In genomic region chr14:90569606-90570462, GRCh38 we compare ENCODE assay signal across 24 cellular contexts.
A peak's percentile ranks its signal among the peaks of the same experiment; 100 is the strongest.
DNase-seq lines count a peak whose midpoint lies in the region; ATAC-seq and TF ChIP-seq lines count a peak whose summit lies in the region.
"Had no signal": no experiment of that assay in that cellular context is flagged by ENCODE, and none has a peak within 500 bp of the region (broad histone marks: within the 10 kb centered on the region; RNA-seq: fewer than 3 reads in every experiment).

No MANE protein-coding gene starts in this region.

- no peak overlapping the region for H3K27ac ChIP-seq in foreskin keratinocyte
- H3K27ac ChIP-seq in stomach smooth muscle (ENCODE audit: low read length): peak overlapping the region; percentile 85
- H3K27ac ChIP-seq: SJCRH30, VCaP had no signal

- DNase-seq in RKO (ENCODE audit: low spot score) (peak; percentile 31), MCF 10A (ENCODE audit: unreplicated experiment) (peak; percentile 12), foreskin keratinocyte (peak; percentile 35 to 56), epidermal melanocyte (ENCODE audit: insufficient read length, low spot score) (no peak), NCI-H128 (lab: John Stamatoyannopoulos, UW; ENCODE audit: unreplicated experiment) (no peak)
- DNase-seq: activated effector memory CD4-positive, alpha-beta T cell treated with Interleukin-2 at 50 U/mL for 16 hours; CD8-positive, alpha-beta T cell; DMS53; Kasumi-1; kidney glomerular epithelial cell; mesenchymal stem cell; naive thymus-derived CD4-positive, alpha-beta T cell; NCI-H1105; NCI-H2107; NCI-H748 treated with DMSO at 0.1 percent for 48 hours; OCI-M1; SJCRH30; stimulated activated naive B cell treated with anti-CD40 and anti-IgM and Interleukin-4, amounts not matched to agents 10 μg/mL and 1 μg/mL and 100 μg/mL, for 72 hours; T-helper 2 cell had no signal

- no peaks in the 10 kb centered on the region for H3K4me1 Mint-ChIP-seq in MCF 10A (ENCODE audit: insufficient read depth, unreplicated experiment)
- H3K4me1 Mint-ChIP-seq: stimulated activated naive B cell treated with anti-CD40 and anti-IgM and Interleukin-4, amounts not matched to agents 10 μg/mL and 1 μg/mL and 100 μg/mL, for 72 hours had no signal

- ATAC-seq in foreskin keratinocyte: peak; percentile 57
- no peak for ATAC-seq in HG02642 (IDR thresholded peaks at IDR 0.05; ENCODE audit: poor library complexity, unreplicated experiment)
- ATAC-seq: CD8-positive, alpha-beta T cell; GM23338; naive thymus-derived CD4-positive, alpha-beta T cell; stimulated activated naive B cell treated with anti-CD40 and anti-IgM and Interleukin-4, amounts not matched to agents 10 μg/mL and 1 μg/mL and 100 μg/mL, for 72 hours had no signal

- H3K27me3 Mint-ChIP-seq in MCF 10A (ENCODE audit: insufficient read depth, unreplicated experiment): no peaks in the 10 kb centered on the region
- H3K27me3 Mint-ChIP-seq: naive thymus-derived CD4-positive, alpha-beta T cell; stimulated activated naive B cell treated with anti-CD40 and anti-IgM and Interleukin-4, amounts not matched to agents 10 μg/mL and 1 μg/mL and 100 μg/mL, for 72 hours; type B pancreatic cell had no signal

- H3K36me3 Mint-ChIP-seq in MCF 10A (ENCODE audit: insufficient read depth, unreplicated experiment): no peaks in the 10 kb centered on the region
- H3K36me3 Mint-ChIP-seq: CD8-positive, alpha-beta T cell; naive thymus-derived CD4-positive, alpha-beta T cell; stimulated activated naive B cell treated with anti-CD40 and anti-IgM and Interleukin-4, amounts not matched to agents 10 μg/mL and 1 μg/mL and 100 μg/mL, for 72 hours had no signal

- H3K4me1 ChIP-seq in foreskin keratinocyte: no peaks in the 10 kb centered on the region
- peaks cover 44% of the 10 kb centered on the region for H3K4me1 ChIP-seq in stomach smooth muscle (ENCODE audit: control insufficient read depth, insufficient read depth, low read length)
- H3K4me1 ChIP-seq: SJCRH30 had no signal

- H3K36me3 ChIP-seq in stomach smooth muscle (ENCODE audit: control insufficient read depth in 2 of 2, insufficient read depth in 2 of 2, low read length in 2 of 2): peaks cover 0 to 8% of the 10 kb centered on the region in 2 donors
- H3K36me3 ChIP-seq: SJCRH30 had no signal

- H3K9me3 Mint-ChIP-seq in MCF 10A (ENCODE audit: unreplicated experiment): no peaks in the 10 kb centered on the region
- H3K9me3 Mint-ChIP-seq: CD8-positive, alpha-beta T cell; GM23338; naive thymus-derived CD4-positive, alpha-beta T cell; stimulated activated naive B cell treated with anti-CD40 and anti-IgM and Interleukin-4, amounts not matched to agents 10 μg/mL and 1 μg/mL and 100 μg/mL, for 72 hours; type B pancreatic cell had no signal

- TF ChIP-seq CTCF in MCF 10A (IDR thresholded peaks at IDR 0.05; ENCODE audit: unreplicated experiment) (no peak), foreskin keratinocyte (conservative IDR thresholded peaks at IDR 0.05) (no peak)

- H3K27me3 ChIP-seq in foreskin keratinocyte: no peaks in the 10 kb centered on the region
- H3K27me3 ChIP-seq in stomach smooth muscle (ENCODE audit: control insufficient read depth in 1 of 2, insufficient read depth in 2 of 2, low read length in 2 of 2): no peaks in the 10 kb centered on the region
- H3K27me3 ChIP-seq: SJCRH30 had no signal

- POLR2A ChIA-PET in MCF 10A (lab: Yijun Ruan, JAX): no interaction called here

- no peak overlapping the region for H3K9ac ChIP-seq in stomach smooth muscle (ENCODE audit: low read length in 2 of 2)

- CTCF ChIA-PET in MCF 10A (lab: Yijun Ruan, JAX): no interaction called here

- no peak overlapping the region for H3K27ac Mint-ChIP-seq in MCF 10A (ENCODE audit: low read depth, unreplicated experiment)
- H3K27ac Mint-ChIP-seq: CD8-positive, alpha-beta T cell; GM23338; stimulated activated naive B cell treated with anti-CD40 and anti-IgM and Interleukin-4, amounts not matched to agents 10 μg/mL and 1 μg/mL and 100 μg/mL, for 72 hours; type B pancreatic cell had no signal

- BruUV-seq in MCF 10A (replicated peaks; lab: Mats Ljungman, UMichigan): no TSS peak

- no peak overlapping the region for H3K4me3 ChIP-seq in stomach smooth muscle (ENCODE audit: low read length in 2 of 2)
- H3K4me3 ChIP-seq: GM23338, SJCRH30 had no signal

- no peak overlapping the region for H3K4me3 Mint-ChIP-seq in MCF 10A (ENCODE audit: unreplicated experiment)
- H3K4me3 Mint-ChIP-seq: CD8-positive, alpha-beta T cell; GM23338; naive thymus-derived CD4-positive, alpha-beta T cell; stimulated activated naive B cell treated with anti-CD40 and anti-IgM and Interleukin-4, amounts not matched to agents 10 μg/mL and 1 μg/mL and 100 μg/mL, for 72 hours; type B pancreatic cell had no signal

- intact Hi-C loops in MCF 10A (cut with micrococcal nuclease): no loop called here

- H3K9me3 ChIP-seq in stomach smooth muscle (ENCODE audit: control insufficient read depth in 2 of 2, low read length in 2 of 2): no peaks in the 10 kb centered on the region
- H3K9me3 ChIP-seq: SJCRH30 had no signal

Comparison
In these comparisons a context has a peak if more than half of its experiments do, and no peak if none do; other contexts are left out.
1. DNase-seq: peak in RKO (single experiment), MCF 10A (single experiment) and foreskin keratinocyte (2 of 2); none in epidermal melanocyte (single experiment) and NCI-H128 (single experiment).